In genomic region chr10:83357627-83358026, GRCh38 we compare ENCODE assay signal across 23 cellular contexts.
DNase-seq lines count a peak whose midpoint lies in the region; ATAC-seq, FAIRE-seq and TF ChIP-seq lines count a peak whose summit lies in the region.
"Had no signal": no experiment of that assay in that cellular context is flagged by ENCODE, and none has a peak within 500 bp of the region (broad histone marks: within the 10 kb centered on the region; RNA-seq: fewer than 3 reads in every experiment).

No MANE protein-coding gene starts in this region.

- dilution Hi-C loops in keratinocyte (cut with MboI; ENCODE audit: extremely low pct_ligation_motif_present, low sequenced_read_pairs) = no loop called here

- H3K9me3 ChIP-seq in HepG2 (ENCODE audit: low read length) (peaks cover 44% of the 10 kb centered on the region), right lobe of liver (no peaks in the 10 kb centered on the region), keratinocyte (ENCODE audit: control insufficient read depth, low read depth, low read length) (no peaks in the 10 kb centered on the region)
- H3K9me3 ChIP-seq: A549, BE2C had no signal

- H2AFZ ChIP-seq in HepG2 (ENCODE audit: low read length) = no peak overlapping the region
- H2AFZ ChIP-seq in keratinocyte (ENCODE audit: control insufficient read depth, low read length) = no peak overlapping the region

- H3K9me1 ChIP-seq in keratinocyte (ENCODE audit: control insufficient read depth, extremely low read depth, insufficient read depth, low read length) = no peaks in the 10 kb centered on the region

- H3K4me1 ChIP-seq in HepG2 (ENCODE audit: insufficient read depth, low read length) (no peaks in the 10 kb centered on the region), right lobe of liver (no peaks in the 10 kb centered on the region), keratinocyte (ENCODE audit: control insufficient read depth, extremely low read depth, insufficient read depth, low read length) (no peaks in the 10 kb centered on the region)
- H3K4me1 ChIP-seq: A549, BE2C had no signal

- H3K79me2 ChIP-seq in HepG2 (ENCODE audit: insufficient read depth, low read length) = no peaks in the 10 kb centered on the region
- H3K79me2 ChIP-seq in keratinocyte (ENCODE audit: control insufficient read depth, insufficient read depth, low read length) = no peaks in the 10 kb centered on the region

- TF ChIP-seq EP300 in HepG2 (IDR thresholded peaks at IDR 0.05; ENCODE audit: low read depth in 2 of 2, low read length in 2 of 2) (no peak), HepG2 (CRISPR knock-in tag; IDR thresholded peaks at IDR 0.05; ENCODE audit: borderline replicate concordance) (no peak)

- no peak overlapping the region for H3K9ac ChIP-seq in HepG2 (ENCODE audit: insufficient read depth, low read depth, low read length)
- no peak overlapping the region for H3K9ac ChIP-seq in keratinocyte (ENCODE audit: control insufficient read depth, extremely low read depth, insufficient read depth, low read length)
- H3K9ac ChIP-seq: BLaER1 treated with 17β-estradiol and CSF1 and Interleukin-3, amounts not matched to agents 10 nM and 100 nM had no signal

- TF ChIP-seq POLR2A in HepG2 (IDR thresholded peaks at IDR 0.05; ENCODE audit: insufficient read depth in 1 of 2, low read depth in 2 of 2, low read length in 2 of 2) (no peak), right lobe of liver (IDR thresholded peaks at IDR 0.05) (no peak)

- H3K4me2 ChIP-seq in HepG2 (ENCODE audit: low read depth, low read length) (no peak overlapping the region), keratinocyte (ENCODE audit: control insufficient read depth, extremely low read depth, insufficient read depth, low read depth, low read length) (no peak overlapping the region)
- H3K4me2 ChIP-seq: A549; BLaER1 treated with 17β-estradiol and CSF1 and Interleukin-3, amounts not matched to agents 10 nM and 100 nM had no signal

- CTCF ChIA-PET in HepG2 (lab: Yijun Ruan, JAX; ENCODE audit: low intra/inter-chr PET ratio, low total read pairs) = no interaction called here

- no peak overlapping the region for H3K27ac ChIP-seq in HepG2 (ENCODE audit: extremely low read length, insufficient read depth, low read length)
- H3K27ac ChIP-seq in right lobe of liver = no peak overlapping the region
- no peak overlapping the region for H3K27ac ChIP-seq in keratinocyte (ENCODE audit: control insufficient read depth, insufficient read depth, low read length)
- H3K27ac ChIP-seq: A549; BLaER1 treated with 17β-estradiol and CSF1 and Interleukin-3, amounts not matched to agents 10 nM and 100 nM had no signal

- POLR2A ChIA-PET in HepG2 (lab: Yijun Ruan, JAX) = no interaction called here

- H3K27me3 ChIP-seq in HepG2 (ENCODE audit: control insufficient read depth in 1 of 2, insufficient read depth in 2 of 2, low read length in 2 of 2) = no peaks in the 10 kb centered on the region
- H3K27me3 ChIP-seq in right lobe of liver = no peaks in the 10 kb centered on the region
- no peaks in the 10 kb centered on the region for H3K27me3 ChIP-seq in keratinocyte (ENCODE audit: control insufficient read depth, extremely low read depth, insufficient read depth, low read length)
- H3K27me3 ChIP-seq: BE2C; BLaER1 treated with 17β-estradiol and CSF1 and Interleukin-3, amounts not matched to agents 10 nM and 100 nM had no signal

- no peaks in the 10 kb centered on the region for H3K36me3 ChIP-seq in HepG2 (replicated peaks in 1 of 2; ENCODE audit: control insufficient read depth in 1 of 2, insufficient read depth in 2 of 2, low read length in 2 of 2)
- no peaks in the 10 kb centered on the region for H3K36me3 ChIP-seq in right lobe of liver
- H3K36me3 ChIP-seq in keratinocyte (ENCODE audit: control insufficient read depth in 2 of 2, extremely low read depth in 1 of 2, insufficient read depth in 2 of 2, low read length in 2 of 2) = no peaks in the 10 kb centered on the region
- H3K36me3 ChIP-seq: BE2C; BLaER1 treated with 17β-estradiol and CSF1 and Interleukin-3, amounts not matched to agents 10 nM and 100 nM had no signal

- H4K20me1 ChIP-seq in HepG2 (ENCODE audit: insufficient read depth, low read length) (no peaks in the 10 kb centered on the region), keratinocyte (ENCODE audit: control insufficient read depth, extremely low read depth, insufficient read depth, low read length) (no peaks in the 10 kb centered on the region)
- H4K20me1 ChIP-seq: BLaER1 treated with 17β-estradiol and CSF1 and Interleukin-3, amounts not matched to agents 10 nM and 100 nM had no signal

- BruUV-seq in HepG2 (replicated peaks; lab: Mats Ljungman, UMichigan) = no TSS peak

- H3K4me3 ChIP-seq in HepG2 (replicated peaks in 1 of 3; ENCODE audit: insufficient read depth in 1 of 3, low read depth in 2 of 3, low read length in 3 of 3) (no peak overlapping the region), right lobe of liver (no peak overlapping the region), keratinocyte (ENCODE audit: control insufficient read depth in 2 of 3, extremely low read depth in 1 of 3, insufficient read depth in 2 of 3, low read depth in 1 of 3, low read length in 3 of 3) (no peak overlapping the region)
- H3K4me3 ChIP-seq: A549; BLaER1 treated with 17β-estradiol and CSF1 and Interleukin-3, amounts not matched to agents 10 nM and 100 nM had no signal

- TF ChIP-seq RAD21 in HepG2 (CRISPR knock-in tag; IDR thresholded peaks at IDR 0.05) = no peak

- intact Hi-C loops in HepG2 (cut with micrococcal nuclease; ENCODE audit: unreplicated experiment) = no loop called here
- intact Hi-C loops in right lobe of liver (cut with DNase I) = no loop called here

- in situ Hi-C loops in HepG2 (cut with HindIII; ENCODE audit: extremely low pct_ligation_motif_present, low pct_unique_long_range_greater_than_20kb) = no loop called here

- FAIRE-seq in HepG2 (lab: Jason Lieb, UNC) (no peak), keratinocyte (lab: Jason Lieb, UNC) (peak; percentile 34)
- FAIRE-seq: A549, D721Med, GM12891, GM18507, H1 had no signal

- DNase-seq in HepG2 (ENCODE audit: low spot score) (no peak), right lobe of liver (no peak), OCI-M1 (lab: John Stamatoyannopoulos, UW) (peak; percentile 27), keratinocyte (ENCODE audit: low read depth, low spot score) (no peak), dedifferentiated amniotic fluid mesenchymal stem cell (ENCODE audit: extremely low spot score) (no peak)
- DNase-seq in stimulated activated CD4-positive, alpha-beta T cell treated with anti-CD3 and anti-CD28 coated beads, Interleukin-12 subunit alpha, Interleukin-12 subunit beta, amount 100 ng/mL, for 4 hours = no peak
- DNase-seq: 8988T; ACHN; AML-193; BE2C; CD4-positive, alpha-beta T cell; CD8-positive, alpha-beta memory T cell; DMS 273 treated with DMSO at 0.1 percent for 48 hours; DMS79; GF-D8; H9 had no signal

- ATAC-seq in HepG2 (no peak), right lobe of liver (no peak)
- ATAC-seq: A549, HCT116 had no signal

- no peak for TF ChIP-seq CTCF in HepG2 (CRISPR knock-in tag; IDR thresholded peaks at IDR 0.05)
- no peak for TF ChIP-seq CTCF in right lobe of liver (IDR thresholded peaks at IDR 0.05)
- TF ChIP-seq CTCF in keratinocyte (optimal IDR thresholded peaks at IDR 0.05 in 1 of 3, IDR thresholded peaks at IDR 0.05 in 1 of 3, conservative IDR thresholded peaks at IDR 0.05 in 1 of 3; ENCODE audit: extremely low read depth in 1 of 3, insufficient read depth in 2 of 3, low read length in 3 of 3) = no peak

TF ChIP-seq in HepG2, 621 proteins besides CTCF, POLR2A, EP300 and RAD21:
- TF ChIP-seq CEBPB (IDR thresholded peaks at IDR 0.05; ENCODE audit: borderline replicate concordance, low read depth, low read length) (peak; percentile 51; the same call in 1 of the 2 replicates), DR1 (CRISPR knock-in tag; IDR thresholded peaks at IDR 0.05) (no peak)
